16 cellular contexts compared by ENCODE assay signal in the genomic region with DNA sequence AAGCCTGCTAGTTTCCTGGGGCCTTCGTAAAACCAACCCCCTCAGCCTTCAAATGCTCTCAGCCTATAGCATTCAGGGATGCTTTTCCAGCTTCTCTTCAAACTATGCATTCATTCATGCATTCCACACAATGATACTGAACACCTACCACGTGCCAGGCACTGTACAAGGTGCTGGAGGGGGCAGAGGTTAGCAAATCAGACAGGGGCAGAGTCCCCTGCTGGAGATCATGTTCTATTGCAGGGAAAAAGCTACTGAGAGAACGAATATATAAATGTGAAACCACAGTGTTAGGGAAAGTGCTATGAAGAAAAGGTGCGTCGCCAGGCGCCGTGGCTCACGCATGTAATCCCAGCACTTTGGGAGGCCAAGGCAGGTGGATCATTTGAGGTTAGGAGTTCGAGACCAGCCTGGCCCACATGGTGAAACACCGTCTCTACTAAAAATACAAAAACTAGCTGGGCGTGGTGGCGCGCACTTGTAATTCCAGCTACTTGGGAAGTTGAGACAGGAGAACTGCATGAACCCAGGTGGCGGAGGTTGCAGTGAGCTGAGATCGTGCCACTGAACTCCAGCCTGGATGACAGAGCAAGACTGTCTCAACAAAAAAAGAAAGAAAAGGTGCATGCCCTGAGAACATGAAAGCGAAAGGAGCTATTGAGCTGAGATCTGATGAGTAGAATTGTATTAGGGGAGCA.
"Had no signal": no experiment of that assay in that cellular context is flagged by ENCODE, and none has a peak within 500 bp of the region (broad histone marks: within the 10 kb centered on the region; RNA-seq: fewer than 3 reads in every experiment).

No MANE protein-coding gene starts in this region.

- ATAC-seq: body of pancreas; left lobe of liver; stimulated activated naive CD8-positive, alpha-beta T cell treated with anti-CD3 and anti-CD28 coated beads, Interleukin-15, Interleukin-2, amounts not matched to agents 100 U/mL and 50 U/mL, for 24 hours; T-cell had no signal

- H3K9me3 ChIP-seq: body of pancreas, esophagus squamous epithelium, ovary had no signal

- H3K4me1 ChIP-seq: body of pancreas, esophagus squamous epithelium had no signal

- H3K27me3 ChIP-seq: body of pancreas, esophagus squamous epithelium, ovary had no signal

- H3K27ac Mint-ChIP-seq: activated CD4-positive, alpha-beta T cell treated with anti-CD3 and anti-CD28 coated beads, Interleukin-2, amount 10 ng/mL, durations not matched to agents 24 days and 14 days; natural killer cell; T-cell had no signal

- H3K4me3 Mint-ChIP-seq: activated CD4-positive, alpha-beta T cell treated with anti-CD3 and anti-CD28 coated beads, Interleukin-2, amount 10 ng/mL, durations not matched to agents 24 days and 14 days; natural killer cell; T-cell had no signal

- H3K4me3 ChIP-seq: body of pancreas, esophagus squamous epithelium, ovary had no signal

- H3K36me3 ChIP-seq: esophagus squamous epithelium, ovary had no signal

- H3K4me1 Mint-ChIP-seq: activated CD4-positive, alpha-beta T cell treated with anti-CD3 and anti-CD28 coated beads, Interleukin-2, amount 10 ng/mL, durations not matched to agents 24 days and 14 days; natural killer cell; T-cell had no signal

- H3K27ac ChIP-seq: body of pancreas, esophagus squamous epithelium, ovary had no signal

- DNase-seq: activated CD4-positive, alpha-beta T cell treated with anti-CD3 and anti-CD28 coated beads, Interleukin-2, amount 10 ng/mL, durations not matched to agents 24 days and 14 days; activated naive CD4-positive, alpha-beta T cell treated with anti-CD3 and anti-CD28 coated beads, Interleukin-2, amount 50 U/mL, for 16 hours; activated T-cell treated with anti-CD3 and anti-CD28 coated beads for 4 hours; amniotic stem cell; body of pancreas; cerebellar nuclear complex; dermis blood vessel endothelial cell; esophagus squamous epithelium; foreskin fibroblast; natural killer cell; ovary; stimulated activated CD4-positive, alpha-beta T cell treated with anti-CD3 and anti-CD28 coated beads, Interleukin-2, amount 100 ng/mL, for 48 hours; stimulated activated naive CD8-positive, alpha-beta T cell treated with anti-CD3 and anti-CD28 coated beads, Interleukin-15, Interleukin-2, amounts not matched to agents 100 U/mL and 50 U/mL, for 24 hours; T-cell; T1000 had no signal

- H3K27me3 Mint-ChIP-seq: activated CD4-positive, alpha-beta T cell treated with anti-CD3 and anti-CD28 coated beads, Interleukin-2, amount 10 ng/mL, durations not matched to agents 24 days and 14 days; T-cell had no signal

- H3K36me3 Mint-ChIP-seq: natural killer cell, T-cell had no signal
